Comparison of ENCODE assay signal across 1 cellular context in genomic region chr17:41065829-41066624, GRCh38.
TF ChIP-seq lines count a peak whose summit lies in the region.

TSS of gene KRTAP2-4 (minus strand) at chr17:41065879. CDS start at chr17:41065845, 34 bp downstream.

TF ChIP-seq in SK-N-SH, 30 proteins besides CTCF, POLR2A, EP300 and RAD21 (continued from another document):
- peak; percentile 91 for TF ChIP-seq MAX (IDR thresholded peaks at IDR 0.05; ENCODE audit: low read depth)
- no peak for TF ChIP-seq USF1 (IDR thresholded peaks at IDR 0.05; ENCODE audit: borderline replicate concordance, low read depth)
- 0 out of 2 replicates have a peak, but pooled peaks have one; percentile 24 for TF ChIP-seq PBX3 (IDR thresholded peaks at IDR 0.05)
- no peak for TF ChIP-seq TEAD4 (IDR thresholded peaks at IDR 0.05; ENCODE audit: borderline replicate concordance, insufficient read depth)
- TF ChIP-seq TCF12 (IDR thresholded peaks at IDR 0.05) = peak; percentile 77
